8 cellular contexts compared by ENCODE assay signal in the genomic region with DNA sequence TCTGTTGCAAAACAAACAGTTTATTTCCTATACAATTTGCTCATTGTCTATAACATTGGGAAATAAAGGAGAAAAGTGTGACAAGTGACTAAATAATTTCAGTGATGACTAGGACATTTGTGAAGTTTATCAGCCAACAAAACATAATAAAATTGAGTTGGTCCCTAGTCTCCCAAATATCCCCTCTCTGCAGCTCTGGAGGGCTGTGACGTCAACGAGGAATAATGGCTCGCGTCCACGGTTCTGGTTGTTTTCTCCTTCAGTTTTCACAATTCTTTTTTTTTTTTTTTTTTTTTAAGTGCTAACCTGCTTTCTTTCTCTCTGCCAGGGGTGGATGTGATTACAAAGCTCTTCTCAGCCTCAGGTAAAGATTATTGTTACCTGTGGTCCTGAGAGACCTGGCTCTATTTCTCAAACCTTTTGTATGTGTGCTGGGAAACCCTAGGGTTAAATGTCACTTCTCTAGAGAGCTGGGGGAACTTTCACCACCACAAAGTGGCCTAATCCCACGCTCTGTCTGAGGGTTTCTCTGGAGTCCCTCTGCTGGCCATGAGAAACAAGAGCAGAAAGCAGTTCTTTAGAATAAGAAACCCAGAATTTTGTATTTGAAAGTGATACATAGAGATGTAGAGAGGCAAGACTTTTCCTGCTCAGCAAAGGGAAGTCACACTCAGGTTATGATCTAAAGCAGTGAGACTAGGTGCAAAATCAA. TPM values are rescaled to one million over a fixed set of nuclear protein-coding genes. Genes with fewer than 3 reads are reported as not detected.
A peak's percentile ranks its signal among the peaks of the same experiment; 100 is the strongest.
DNase-seq lines count a peak whose midpoint lies in the region; ATAC-seq and FAIRE-seq lines count a peak whose summit lies in the region.

No MANE protein-coding gene starts in this region.

- peak overlapping the region; percentile 52 for H3K9ac ChIP-seq in adipocyte (ENCODE audit: low read length)

- DNase-seq in CD4-positive, CD25-positive, alpha-beta regulatory T cell = peak in 2 of 3 donors; percentile 32 to 57
- DNase-seq in GM19240 (ENCODE audit: insufficient read length, low spot score) (peak; percentile 29), MV-4-11 (lab: John Stamatoyannopoulos, UW) (peak; percentile 77), adipocyte (ENCODE audit: low read depth) (peak; percentile 85), inferior parietal cortex (ENCODE audit: extremely low spot score) (peak; percentile 15), urothelium cell line (ENCODE audit: low spot score) (peak; percentile 46)
- no peak for DNase-seq in activated CD8-positive, alpha-beta memory T cell treated with anti-CD3 and anti-CD28 coated beads, Interleukin-2, amount 50 U/mL, for 4 hours
- no peak for DNase-seq in activated naive CD4-positive, alpha-beta T cell treated with anti-CD3 and anti-CD28 coated beads, Interleukin-2, amount 50 U/mL, for 16 hours

- H3K9me3 Mint-ChIP-seq in CD4-positive, CD25-positive, alpha-beta regulatory T cell = peaks cover 0 to 1% (median 0%) of the 10 kb centered on the region in 7 donors

- FAIRE-seq in urothelium cell line (lab: Jason Lieb, UNC) = no peak

- peak overlapping the region in 2 of 3 donors; percentile 11 to 83 for H3K27ac Mint-ChIP-seq in CD4-positive, CD25-positive, alpha-beta regulatory T cell

- peaks cover 18 to 26% (median 20%) of the 10 kb centered on the region in 4 donors for H3K4me1 Mint-ChIP-seq in CD4-positive, CD25-positive, alpha-beta regulatory T cell

- H3K4me3 Mint-ChIP-seq in CD4-positive, CD25-positive, alpha-beta regulatory T cell = no peak overlapping the region

- H3K27me3 Mint-ChIP-seq in CD4-positive, CD25-positive, alpha-beta regulatory T cell = peaks cover 5% of the 10 kb centered on the region

- H3K27ac ChIP-seq in CD4-positive, CD25-positive, alpha-beta regulatory T cell (ENCODE audit: insufficient read depth, low read length, poor library complexity, severe bottlenecking) = no peak overlapping the region

- no peaks in the 10 kb centered on the region for H3K27me3 ChIP-seq in CD4-positive, CD25-positive, alpha-beta regulatory T cell (ENCODE audit: control insufficient read depth, insufficient read depth, low read length)
- no peaks in the 10 kb centered on the region for H3K27me3 ChIP-seq in adipocyte (replicated peaks; ENCODE audit: control insufficient read depth, insufficient read depth, low read length)

- peaks cover 10% of the 10 kb centered on the region for H3K4me1 ChIP-seq in CD4-positive, CD25-positive, alpha-beta regulatory T cell (ENCODE audit: control insufficient read depth, insufficient read depth, low read length, poor library complexity, severe bottlenecking)
- H3K4me1 ChIP-seq in adipocyte (ENCODE audit: control insufficient read depth, insufficient read depth, low read length) = peaks cover 12% of the 10 kb centered on the region

- H3K9me3 ChIP-seq in CD4-positive, CD25-positive, alpha-beta regulatory T cell (ENCODE audit: control insufficient read depth in 2 of 2, low read length in 2 of 2) = no peaks in the 10 kb centered on the region
- no peaks in the 10 kb centered on the region for H3K9me3 ChIP-seq in adipocyte (ENCODE audit: control insufficient read depth, low read length)

- H3K4me3 ChIP-seq in CD4-positive, CD25-positive, alpha-beta regulatory T cell (ENCODE audit: low read depth, low read length) = no peak overlapping the region
- no peak overlapping the region for H3K4me3 ChIP-seq in adipocyte (ENCODE audit: low read length)

- H3K36me3 Mint-ChIP-seq in CD4-positive, CD25-positive, alpha-beta regulatory T cell = no peaks in the 10 kb centered on the region

- ATAC-seq in CD4-positive, CD25-positive, alpha-beta regulatory T cell (ENCODE audit: low read depth in 2 of 2) = peak; percentile 26 to 33

- no peaks in the 10 kb centered on the region for H3K36me3 ChIP-seq in CD4-positive, CD25-positive, alpha-beta regulatory T cell (ENCODE audit: control insufficient read depth, insufficient read depth, low read length)
- no peaks in the 10 kb centered on the region for H3K36me3 ChIP-seq in adipocyte (ENCODE audit: control insufficient read depth, insufficient read depth, low read length, severe bottlenecking)

RNA-seq across cellular contexts. Expression of gene ANKRD55, which starts 36.2 kb away (rescaled TPM):
- 7.0 TPM for total RNA-seq in CD4-positive, CD25-positive, alpha-beta regulatory T cell
- polyA plus RNA-seq in CD4-positive, CD25-positive, alpha-beta regulatory T cell = 1 to 10 TPM; 4.1 to 9.0 (median 5.2) TPM

Comparison
In these comparisons a context has a peak if more than half of its experiments do, and no peak if none do; other contexts are left out.
1. DNase-seq: peak in CD4-positive, CD25-positive, alpha-beta regulatory T cell (2 of 3), GM19240 (single experiment), MV-4-11 (single experiment), adipocyte (single experiment), inferior parietal cortex (single experiment) and urothelium cell line (single experiment); none in activated CD8-positive, alpha-beta memory T cell treated with anti-CD3 and anti-CD28 coated beads, Interleukin-2, amount 50 U/mL, for 4 hours (single experiment) and activated naive CD4-positive, alpha-beta T cell treated with anti-CD3 and anti-CD28 coated beads, Interleukin-2, amount 50 U/mL, for 16 hours (single experiment).